Comparison of ENCODE assay signal across 8 cellular contexts in genomic region chr16:57187902-57188710, GRCh38. TPM values are rescaled to one million over a fixed set of nuclear protein-coding genes. Genes with fewer than 3 reads are reported as not detected.
A peak's percentile ranks its signal among the peaks of the same experiment; 100 is the strongest.
DNase-seq lines count a peak whose midpoint lies in the region; ATAC-seq and TF ChIP-seq lines count a peak whose summit lies in the region.
"Not testable (repeated sequence)": the region's sequence is repeated elsewhere in the genome, so short reads cannot be mapped to it uniquely, and the experiment has no call there.

No MANE protein-coding gene starts in this region.

- not testable (repeated sequence) for TF ChIP-seq RAD21 in SK-N-SH (IDR thresholded peaks at IDR 0.05; ENCODE audit: low read length)

- CTCF ChIA-PET in CD8-positive, alpha-beta T cell (lab: Charles Lee): not testable (repeated sequence)
- CTCF ChIA-PET in SK-N-SH (lab: Yijun Ruan, JAX): interaction anchor here (0.7 to 1.8 kb wide), 9 partner anchors 9 to 332 kb away, joined by 3 to 6 read pairs (median 3); no protein-coding TSS in a partner anchor

- H4K20me1 ChIP-seq in SK-N-SH (ENCODE audit: insufficient read depth); osteoblast (ENCODE audit: insufficient read depth, low read length): not testable (repeated sequence)

- 95% methylated on average over 16 of the region's 18 CpGs for WGBS in HUES64
- 93% methylated on average over 18 of the region's 18 CpGs for WGBS in SK-N-SH (ENCODE audit: low lambda C conversion rate)
- 96% methylated on average over 18 of the region's 18 CpGs for WGBS in thymus

- H3K27me3 ChIP-seq in CD8-positive, alpha-beta T cell (ENCODE audit: insufficient read depth, low read length); HUES64 (ENCODE audit: insufficient read depth, low read length); SK-N-SH (ENCODE audit: insufficient read depth); kidney epithelial cell (ENCODE audit: control insufficient read depth, insufficient read depth, low read length); osteoblast (ENCODE audit: insufficient read depth, low read length); thymus (ENCODE audit: control insufficient read depth, insufficient read depth): not testable (repeated sequence)

- not testable (repeated sequence) for ATAC-seq in CD8-positive, alpha-beta T cell; activated naive CD8-positive, alpha-beta T cell treated with anti-CD3 and anti-CD28 coated beads, Interleukin-2, amount 50 U/mL, for 24 hours

- not testable (repeated sequence) for H3K27me3 Mint-ChIP-seq in CD8-positive, alpha-beta T cell (ENCODE audit: low read depth); activated naive CD8-positive, alpha-beta T cell treated with anti-CD3 and anti-CD28 coated beads, Interleukin-2, amount 50 U/mL, for 24 hours

- H3K27ac ChIP-seq in CD8-positive, alpha-beta T cell (ENCODE audit: low read depth, low read length); HUES64 (ENCODE audit: low read depth, low read length); thymus (ENCODE audit: low read depth): not testable (repeated sequence)
- H3K27ac ChIP-seq in SK-N-SH (ENCODE audit: low read depth in 2 of 2, low read length in 1 of 2) (peak overlapping the region; percentile 83 to 88; a peak in 3 of 4 replicates), osteoblast (ENCODE audit: low read depth, low read length) (peak overlapping the region; percentile 86)

- H3K4me2 ChIP-seq in SK-N-SH (peak overlapping the region; percentile 79), osteoblast (ENCODE audit: insufficient read depth, low read length) (peak overlapping the region; percentile 95)

- peak overlapping the region; percentile 98 for H3K27ac Mint-ChIP-seq in CD8-positive, alpha-beta T cell
- not testable (repeated sequence) for H3K27ac Mint-ChIP-seq in activated naive CD8-positive, alpha-beta T cell treated with anti-CD3 and anti-CD28 coated beads, Interleukin-2, amount 50 U/mL, for 24 hours

- H3K4me3 ChIP-seq in CD8-positive, alpha-beta T cell (ENCODE audit: low read depth, low read length): not testable (repeated sequence)
- H3K4me3 ChIP-seq in HUES64 (ENCODE audit: low read length) (peak overlapping the region; percentile 91), SK-N-SH (ENCODE audit: low read depth in 2 of 2, low read length in 1 of 2) (peak overlapping the region; percentile 93 to 96), epithelial cell of esophagus (ENCODE audit: low read length) (peak overlapping the region; percentile 94), kidney epithelial cell (ENCODE audit: low read depth, low read length) (peak overlapping the region; percentile 81), osteoblast (ENCODE audit: insufficient read depth, low read length) (peak overlapping the region; percentile 85), thymus (ENCODE audit: low read length) (peak overlapping the region; percentile 96)

- not testable (repeated sequence) for H3K9me3 ChIP-seq in CD8-positive, alpha-beta T cell (ENCODE audit: low read length); HUES64 (ENCODE audit: insufficient read depth, low read depth, low read length); SK-N-SH; osteoblast (ENCODE audit: low read depth, low read length); thymus (ENCODE audit: control insufficient read depth)

- peak overlapping the region; percentile 79 for H3K9ac ChIP-seq in HUES64 (ENCODE audit: low read depth, low read length)
- peak overlapping the region; percentile 93 for H3K9ac ChIP-seq in SK-N-SH

- not testable (repeated sequence) for TF ChIP-seq EP300 in SK-N-SH (IDR thresholded peaks at IDR 0.05; ENCODE audit: borderline replicate concordance in 1 of 2, low read depth in 1 of 2, low read length in 1 of 2)

- not testable (repeated sequence) for H3K9me3 Mint-ChIP-seq in CD8-positive, alpha-beta T cell; activated naive CD8-positive, alpha-beta T cell treated with anti-CD3 and anti-CD28 coated beads, Interleukin-2, amount 50 U/mL, for 24 hours

- intact Hi-C loops in CD8-positive, alpha-beta T cell (cut with DNase I, micrococcal nuclease): loop anchor here (2.0 to 10.0 kb wide), 8 partner anchors 106 to 1444 kb away; partner anchors contain the start of genes CCDC102A (in 1 of the 2), CIAPIN1 (in 1 of the 2), COQ9 (in 1 of the 2) and KATNB1 (in 1 of the 2)

- peaks cover 39% of the 10 kb centered on the region for H3K4me1 ChIP-seq in CD8-positive, alpha-beta T cell (ENCODE audit: insufficient read depth, low read length)
- H3K4me1 ChIP-seq in HUES64 (ENCODE audit: insufficient read depth, low read length) (peaks cover 17% of the 10 kb centered on the region; the same call in 1 of the 2 replicates), SK-N-SH (ENCODE audit: control insufficient read depth in 1 of 2, insufficient read depth in 2 of 2, low read depth in 1 of 2, low read length in 1 of 2) (peaks cover 8 to 21% of the 10 kb centered on the region in 2 experiments), osteoblast (ENCODE audit: insufficient read depth, low read length) (peaks cover 43% of the 10 kb centered on the region), thymus (ENCODE audit: control insufficient read depth, insufficient read depth, low read length) (peaks cover 15% of the 10 kb centered on the region)

- POLR2A ChIA-PET in CD8-positive, alpha-beta T cell (lab: Charles Lee): interaction anchor here (0.8 kb wide), 1 partner anchor 26 kb away, joined by 3 read pairs; no protein-coding TSS in a partner anchor
- POLR2A ChIA-PET in SK-N-SH (lab: Yijun Ruan, JAX): interaction anchor here (1.4 kb wide), 1 partner anchor 9 kb away, joined by 5 read pairs; no protein-coding TSS in a partner anchor

- H3K36me3 Mint-ChIP-seq in CD8-positive, alpha-beta T cell: peaks cover 20% of the 10 kb centered on the region
- H3K36me3 Mint-ChIP-seq in activated naive CD8-positive, alpha-beta T cell treated with anti-CD3 and anti-CD28 coated beads, Interleukin-2, amount 50 U/mL, for 24 hours (ENCODE audit: low read depth): peaks cover 17% of the 10 kb centered on the region

- peaks cover 63% of the 10 kb centered on the region for H3K4me1 Mint-ChIP-seq in CD8-positive, alpha-beta T cell (ENCODE audit: low read depth)
- peaks cover 55% of the 10 kb centered on the region for H3K4me1 Mint-ChIP-seq in activated naive CD8-positive, alpha-beta T cell treated with anti-CD3 and anti-CD28 coated beads, Interleukin-2, amount 50 U/mL, for 24 hours

- not testable (repeated sequence) for TF ChIP-seq CTCF in CD8-positive, alpha-beta T cell (IDR thresholded peaks at IDR 0.05); SK-N-SH (IDR thresholded peaks at IDR 0.05); epithelial cell of esophagus (IDR thresholded peaks at IDR 0.05; ENCODE audit: insufficient read depth, low read depth, low read length, missing control alignments); kidney epithelial cell (IDR thresholded peaks at IDR 0.05; ENCODE audit: insufficient read depth, low read length, poor library complexity, severe bottlenecking); osteoblast (IDR thresholded peaks at IDR 0.05; ENCODE audit: extremely low read depth, low read depth, low read length)

- H3K79me2 ChIP-seq in SK-N-SH (ENCODE audit: insufficient read depth): peaks cover 96% of the 10 kb centered on the region
- peaks cover 95% of the 10 kb centered on the region for H3K79me2 ChIP-seq in osteoblast (ENCODE audit: insufficient read depth, low read length)

- peak overlapping the region; percentile 99 for H3K4me3 Mint-ChIP-seq in CD8-positive, alpha-beta T cell
- peak overlapping the region; percentile 95 for H3K4me3 Mint-ChIP-seq in activated naive CD8-positive, alpha-beta T cell treated with anti-CD3 and anti-CD28 coated beads, Interleukin-2, amount 50 U/mL, for 24 hours

- not testable (repeated sequence) for DNase-seq in CD8-positive, alpha-beta T cell; SK-N-SH; activated naive CD8-positive, alpha-beta T cell treated with anti-CD3 and anti-CD28 coated beads, Interleukin-2, amount 50 U/mL, for 24 hours; epithelial cell of esophagus (ENCODE audit: low read depth); kidney epithelial cell (ENCODE audit: low read depth); osteoblast (ENCODE audit: insufficient read length, low spot score, missing footprints)

- not testable (repeated sequence) for H3K36me3 ChIP-seq in CD8-positive, alpha-beta T cell (ENCODE audit: insufficient read depth, low read length); HUES64 (ENCODE audit: insufficient read depth, low read length); SK-N-SH (replicated peaks in 1 of 2; ENCODE audit: control insufficient read depth in 1 of 2, insufficient read depth in 2 of 2, low read length in 1 of 2); kidney epithelial cell (ENCODE audit: control insufficient read depth, insufficient read depth, low read length); osteoblast (ENCODE audit: insufficient read depth, low read length); thymus (ENCODE audit: control insufficient read depth, insufficient read depth)

- H3K9me2 ChIP-seq in SK-N-SH: not testable (repeated sequence)

- not testable (repeated sequence) for H2AFZ ChIP-seq in SK-N-SH (ENCODE audit: low read depth); osteoblast (ENCODE audit: low read length)

- H3F3A ChIP-seq in SK-N-SH (replicated peaks; ENCODE audit: insufficient read depth): not testable (repeated sequence)

RNA-seq across cellular contexts. Expression of gene RSPRY1, which starts 2.0 kb away (rescaled TPM):
- 10 to 100 TPM; 22.4 to 23.2 TPM for total RNA-seq in CD8-positive, alpha-beta T cell
- polyA plus RNA-seq in HUES64 (2013, experiment 1 of 2): 23.8 TPM
- polyA plus RNA-seq in HUES64 (2013, experiment 2 of 2): 22.3 TPM
- polyA plus RNA-seq in SK-N-SH (2012; rRNA removed): 16.6 and 21.7 TPM in 2 replicates
- polyA plus RNA-seq in SK-N-SH (2012; cell fraction: cytosol; rRNA removed): 18.7 and 21.4 TPM in 2 replicates
- 16.3 and 28.5 TPM in 2 replicates for polyA plus RNA-seq in SK-N-SH (2012; cell fraction: nucleus; rRNA removed)
- 42.7 and 59.1 TPM in 2 replicates for total RNA-seq in kidney epithelial cell
- total RNA-seq in osteoblast: 51.6 and 57.2 TPM in 2 replicates
- 19.4 TPM for polyA plus RNA-seq in thymus

RNA-seq across cellular contexts. Expression of gene PSME3IP1, which starts 2.3 kb away (rescaled TPM):
- total RNA-seq in CD8-positive, alpha-beta T cell: 10 to 100 TPM; 82.6 to 87.2 TPM
- 68.3 TPM for polyA plus RNA-seq in HUES64 (2013, experiment 1 of 2)
- polyA plus RNA-seq in HUES64 (2013, experiment 2 of 2): 76.4 TPM
- polyA plus RNA-seq in SK-N-SH (2012; rRNA removed): 80.9 and 92.0 TPM in 2 replicates
- 56.1 and 64.2 TPM in 2 replicates for polyA plus RNA-seq in SK-N-SH (2012; cell fraction: cytosol; rRNA removed)
- 162 and 164 TPM in 2 replicates for polyA plus RNA-seq in SK-N-SH (2012; cell fraction: nucleus; rRNA removed)
- 93.4 and 94.5 TPM in 2 replicates for total RNA-seq in kidney epithelial cell
- 53.9 and 70.2 TPM in 2 replicates for total RNA-seq in osteoblast
- 93.1 TPM for polyA plus RNA-seq in thymus

RNA-seq across cellular contexts. Expression of gene ARL2BP, which starts 57.0 kb away (rescaled TPM):
- total RNA-seq in CD8-positive, alpha-beta T cell: 10 to 100 TPM; 32.8 to 35.2 TPM
- polyA plus RNA-seq in HUES64 (2013, experiment 1 of 2): 26.6 TPM
- polyA plus RNA-seq in HUES64 (2013, experiment 2 of 2): 30.3 TPM
- polyA plus RNA-seq in SK-N-SH (2012; rRNA removed) (61.8 and 70.3 TPM in 2 replicates), thymus (54.7 TPM)
- polyA plus RNA-seq in SK-N-SH (2012; cell fraction: cytosol; rRNA removed): 75.9 and 83.6 TPM in 2 replicates
- 20.8 and 24.7 TPM in 2 replicates for polyA plus RNA-seq in SK-N-SH (2012; cell fraction: nucleus; rRNA removed)
- total RNA-seq in kidney epithelial cell (70.4 and 78.3 TPM in 2 replicates), osteoblast (85.8 and 88.4 TPM in 2 replicates)
